In genomic region chr1:229940689-229941088, GRCh38 we compare ENCODE assay signal across 1 cellular context.
TF ChIP-seq lines count a peak whose summit lies in the region.

No MANE protein-coding gene starts in this region.

TF ChIP-seq in GM23338, 12 proteins besides CTCF, POLR2A, EP300 and RAD21 (continued from another document):
- no peak for TF ChIP-seq ZNF462 (CRISPR knock-in tag; IDR thresholded peaks at IDR 0.05)
- no peak for TF ChIP-seq NANOG (IDR thresholded peaks at IDR 0.05; ENCODE audit: borderline replicate concordance)
